2 cellular contexts compared by ENCODE assay signal in the genomic region with DNA sequence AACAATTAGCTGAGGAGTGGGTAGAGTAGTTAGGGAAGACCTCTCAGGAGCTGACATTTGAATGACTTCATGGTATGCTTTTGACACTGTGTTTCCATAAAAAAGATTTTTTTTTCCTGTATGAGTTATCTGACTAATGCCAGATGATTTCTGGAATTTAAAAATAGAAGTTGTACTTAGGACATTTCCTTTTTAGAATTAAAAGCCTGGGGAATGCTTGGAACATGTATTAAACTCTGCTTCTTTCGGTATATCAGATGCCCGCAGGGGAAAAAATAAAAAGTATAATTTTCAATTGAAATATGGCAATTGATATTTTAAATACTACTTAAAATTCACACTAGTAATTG.
TF ChIP-seq lines count a peak whose summit lies in the region.

No MANE protein-coding gene starts in this region.

TF ChIP-seq in IMR-90, 13 proteins besides CTCF, POLR2A, EP300 and RAD21:
- no peak for TF ChIP-seq FOS (IDR thresholded peaks at IDR 0.05; ENCODE audit: low read depth, low read length)
- TF ChIP-seq RCOR1 (IDR thresholded peaks at IDR 0.05; ENCODE audit: insufficient replicate concordance, low read length): no peak
- no peak for TF ChIP-seq MAFK (IDR thresholded peaks at IDR 0.05; ENCODE audit: low read depth, low read length)
- TF ChIP-seq MXI1 (IDR thresholded peaks at IDR 0.05; ENCODE audit: borderline replicate concordance, low read depth, low read length): no peak
- TF ChIP-seq, protein P1, sequence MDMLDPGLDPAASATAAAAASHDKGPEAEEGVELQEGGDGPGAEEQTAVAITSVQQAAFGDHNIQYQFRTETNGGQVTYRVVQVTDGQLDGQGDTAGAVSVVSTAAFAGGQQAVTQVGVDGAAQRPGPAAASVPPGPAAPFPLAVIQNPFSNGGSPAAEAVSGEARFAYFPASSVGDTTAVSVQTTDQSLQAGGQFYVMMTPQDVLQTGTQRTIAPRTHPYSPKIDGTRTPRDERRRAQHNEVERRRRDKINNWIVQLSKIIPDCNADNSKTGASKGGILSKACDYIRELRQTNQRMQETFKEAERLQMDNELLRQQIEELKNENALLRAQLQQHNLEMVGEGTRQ (IDR thresholded peaks at IDR 0.05; ENCODE audit: low read depth, low read length): no peak
- TF ChIP-seq CEBPB (IDR thresholded peaks at IDR 0.05; ENCODE audit: low read depth, low read length): no peak
- no peak for TF ChIP-seq BHLHE40 (IDR thresholded peaks at IDR 0.05; ENCODE audit: low read depth, low read length)
- TF ChIP-seq RFX5 (IDR thresholded peaks at IDR 0.05; ENCODE audit: low read depth, low read length): no peak

TF ChIP-seq in K562, 482 proteins besides CTCF, POLR2A, EP300 and RAD21:
- TF ChIP-seq ZNF24 (IDR thresholded peaks at IDR 0.05) (peak; percentile 1; the same call in 1 of the 2 replicates), BRF1 (IDR thresholded peaks at IDR 0.05; ENCODE audit: borderline replicate concordance, extremely low read depth, insufficient read length) (no peak)
